ENCODE assay signal across 1 cellular context in the genomic region with DNA sequence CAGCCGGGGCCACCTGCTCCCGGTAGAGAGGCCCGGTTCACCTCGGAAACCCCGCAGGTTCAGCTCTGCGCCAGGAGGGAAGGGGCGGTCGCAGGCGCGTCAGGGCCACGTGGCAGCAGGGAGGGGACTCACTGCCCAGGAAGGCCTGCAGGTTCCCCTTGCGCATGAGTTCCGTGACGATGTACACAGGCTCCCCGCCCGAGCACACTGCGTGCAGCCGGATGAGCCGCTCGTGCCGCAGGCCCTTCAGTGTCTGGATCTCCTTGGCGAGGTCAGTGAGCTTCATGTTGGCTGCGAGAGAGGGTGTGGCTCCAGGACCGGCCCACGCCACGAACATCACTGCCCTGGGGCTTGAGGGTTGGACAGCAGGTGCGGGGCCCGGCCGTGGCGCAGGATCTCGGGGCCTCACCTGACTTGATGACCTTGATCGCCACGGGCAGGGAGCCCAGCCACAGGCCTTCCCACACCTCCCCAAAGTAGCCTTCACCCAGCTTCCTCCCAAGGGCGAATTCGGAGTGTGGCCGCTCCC.
TF ChIP-seq lines count a peak whose summit lies in the region.

No MANE protein-coding gene starts in this region.

TF ChIP-seq in GM23338, 12 proteins besides CTCF, POLR2A, EP300 and RAD21:
- TF ChIP-seq CREB1 (CRISPR knock-in tag; IDR thresholded peaks at IDR 0.05; ENCODE audit: low read depth) (no peak), STAT1 (IDR thresholded peaks at IDR 0.05; ENCODE audit: unreplicated experiment) (no peak), NANOG (IDR thresholded peaks at IDR 0.05; ENCODE audit: borderline replicate concordance) (no peak)
